ENCODE assay signal across 11 cellular contexts in the genomic region with DNA sequence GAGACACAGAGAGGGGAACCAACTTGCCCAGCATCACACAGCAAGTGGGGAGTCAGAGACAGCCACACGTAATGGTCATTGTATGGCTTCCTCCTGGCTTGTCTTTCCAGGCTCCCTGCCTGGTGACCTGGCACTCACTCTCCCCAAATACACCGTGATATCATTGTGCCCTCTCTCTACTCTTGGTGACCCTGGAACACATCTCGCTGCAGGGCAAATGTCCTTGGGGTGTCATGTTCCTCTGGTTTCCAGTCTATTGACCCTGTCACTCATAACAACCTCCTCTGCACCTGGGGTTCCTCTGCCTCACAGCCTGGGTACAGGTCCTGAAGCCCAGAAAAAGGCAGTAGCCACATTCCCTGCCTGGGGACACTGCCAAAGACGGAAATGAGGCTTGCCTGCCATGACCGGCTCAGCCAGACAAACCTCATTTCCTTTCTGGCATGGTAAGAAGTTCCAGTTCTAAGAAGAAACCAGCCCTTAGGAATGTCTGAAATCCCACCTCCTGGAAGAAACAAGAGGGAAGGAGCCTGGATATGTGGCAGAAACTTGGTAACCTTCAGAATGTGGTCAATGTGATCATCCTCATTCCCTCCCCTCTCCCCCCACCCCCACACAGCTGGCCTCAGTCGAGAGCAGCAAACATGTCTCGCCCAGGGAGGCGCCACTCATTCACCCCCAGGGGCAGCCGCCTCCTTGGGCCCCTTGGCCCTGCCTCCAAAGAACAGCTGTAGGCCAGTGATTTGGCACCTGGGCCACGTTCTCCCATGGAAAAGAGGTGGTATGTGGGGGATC. TPM values are rescaled to one million over a fixed set of nuclear protein-coding genes. Genes with fewer than 3 reads are reported as not detected.
DNase-seq lines count a peak whose midpoint lies in the region; ATAC-seq and TF ChIP-seq lines count a peak whose summit lies in the region.
"Had no signal": no experiment of that assay in that cellular context is flagged by ENCODE, and none has a peak within 500 bp of the region (broad histone marks: within the 10 kb centered on the region; RNA-seq: fewer than 3 reads in every experiment).

No MANE protein-coding gene starts in this region.

- peak overlapping the region; percentile 35 for H3K27ac Mint-ChIP-seq in neural crest cell (ENCODE audit: unreplicated experiment)

- H3K9me3 ChIP-seq in SJCRH30 (replicated peaks) = no peaks in the 10 kb centered on the region
- H3K9me3 ChIP-seq in fibroblast of lung (ENCODE audit: control insufficient read depth, insufficient read depth, low read depth, low read length) = no peaks in the 10 kb centered on the region

- H3K4me1 Mint-ChIP-seq in neural crest cell = peaks cover 4% of the 10 kb centered on the region

- peak overlapping the region; percentile 40 for H3K4me2 ChIP-seq in fibroblast of lung (ENCODE audit: extremely low read depth, insufficient read depth, low read length)

- no peaks in the 10 kb centered on the region for H3K36me3 Mint-ChIP-seq in neural crest cell (ENCODE audit: low read depth)

- H3K27me3 Mint-ChIP-seq in neural crest cell (ENCODE audit: low read depth) = no peaks in the 10 kb centered on the region

- ATAC-seq in GM18511 (IDR thresholded peaks at IDR 0.05; ENCODE audit: unreplicated experiment) (no peak), GM19324 (IDR thresholded peaks at IDR 0.05; ENCODE audit: low FRiP score, unreplicated experiment) (no peak), HG02981 (IDR thresholded peaks at IDR 0.05; ENCODE audit: unreplicated experiment) (no peak)

- H3K36me3 ChIP-seq in SJCRH30 (no peaks in the 10 kb centered on the region), fibroblast of lung (ENCODE audit: control insufficient read depth, insufficient read depth, low read length) (peaks cover 3% of the 10 kb centered on the region)

- H3K79me2 ChIP-seq in fibroblast of lung (ENCODE audit: control insufficient read depth, insufficient read depth, low read length) = no peaks in the 10 kb centered on the region

- peak; percentile 98 for DNase-seq in AG10803 (ENCODE audit: low read depth)
- peak; percentile 83 to 85 for DNase-seq in SJCRH30
- peak; percentile 71 to 98 for DNase-seq in fibroblast of lung (ENCODE audit: low read depth in 2 of 2)
- no peak for DNase-seq in neural crest cell (ENCODE audit: low read depth, low spot score)
- DNase-seq in SHP77 treated with DMSO at 0.1 percent for 48 hours (lab: John Stamatoyannopoulos, UW) = no peak
- DNase-seq: stimulated activated naive CD4-positive, alpha-beta T cell treated with Interleukin-2 at 50 U/mL for 16 hours; T-helper 9 cell had no signal

- H3K9me3 Mint-ChIP-seq in neural crest cell = no peaks in the 10 kb centered on the region

- H3K27me3 ChIP-seq in SJCRH30 = no peaks in the 10 kb centered on the region
- H3K27me3 ChIP-seq in fibroblast of lung (ENCODE audit: control insufficient read depth, insufficient read depth, low read length) = no peaks in the 10 kb centered on the region

- no peaks in the 10 kb centered on the region for H4K20me1 ChIP-seq in fibroblast of lung (ENCODE audit: control insufficient read depth, extremely low read depth, insufficient read depth, low read length)

- H3K4me3 ChIP-seq in AG10803 (ENCODE audit: low read length) (no peak overlapping the region), SJCRH30 (no peak overlapping the region; the same call in 1 of the 2 replicates), fibroblast of lung (replicated peaks in 1 of 4; ENCODE audit: control extremely low read depth in 1 of 4, insufficient read depth in 1 of 4, low read depth in 3 of 4, low read length in 4 of 4) (no peak overlapping the region)

- H3K27ac ChIP-seq in SJCRH30 (peak overlapping the region; percentile 84), fibroblast of lung (ENCODE audit: insufficient read depth, low read length) (peak overlapping the region; percentile 75)
- H3K27ac ChIP-seq: HL-60 had no signal

- TF ChIP-seq CTCF in AG10803 (conservative IDR thresholded peaks at IDR 0.05; ENCODE audit: low read length) = 0 out of 2 replicates have a peak, but pooled peaks have one; percentile 3
- no peak for TF ChIP-seq CTCF in fibroblast of lung (conservative IDR thresholded peaks at IDR 0.05 in 1 of 2, IDR thresholded peaks at IDR 0.05 in 1 of 2; ENCODE audit: low read depth in 1 of 2, low read length in 2 of 2)
- TF ChIP-seq CTCF in neural crest cell (conservative IDR thresholded peaks at IDR 0.05) = no peak

- no peak overlapping the region for H3K9ac ChIP-seq in fibroblast of lung (ENCODE audit: insufficient read depth, low read length)

- H2AFZ ChIP-seq in fibroblast of lung (ENCODE audit: low read length) = peak overlapping the region; percentile 66

- no peak overlapping the region for H3K4me3 Mint-ChIP-seq in neural crest cell

- H3K4me1 ChIP-seq in SJCRH30 (peaks cover 28% of the 10 kb centered on the region), fibroblast of lung (ENCODE audit: control insufficient read depth, extremely low read depth, insufficient read depth, low read length) (peaks cover 15% of the 10 kb centered on the region)

RNA-seq across cellular contexts. Expression of gene SMU1, which starts 30.6 kb away (rescaled TPM):
- total RNA-seq in SJCRH30 (2014; rRNA removed; shearing (Covaris generic)) = 30.0 and 30.4 TPM in 2 replicates
- total RNA-seq in fibroblast of lung (31.0 and 32.6 TPM in 2 replicates), neural crest cell (30.1 and 30.5 TPM in 2 replicates)
- 18.5 and 19.1 TPM in 2 replicates for polyA plus RNA-seq in fibroblast of lung
- polyA plus RNA-seq in fibroblast of lung (2012) = 15.2 and 15.8 TPM in 2 replicates
- 5.4 and 7.4 TPM in 2 replicates for polyA minus RNA-seq in fibroblast of lung (ENCODE audit: low replicate concordance)

Comparison
In these comparisons a context has a peak if more than half of its experiments do, and no peak if none do; other contexts are left out.
1. DNase-seq: peak in AG10803 (single experiment), SJCRH30 (2 of 2) and fibroblast of lung (2 of 2); none in neural crest cell (single experiment) and SHP77 treated with DMSO at 0.1 percent for 48 hours (single experiment).